Comparison of ENCODE assay signal across 17 cellular contexts in genomic region chr22:45946805-45947600, GRCh38. TPM values are rescaled to one million over a fixed set of nuclear protein-coding genes. Genes with fewer than 3 reads are reported as not detected.
DNase-seq lines count a peak whose midpoint lies in the region; ATAC-seq and TF ChIP-seq lines count a peak whose summit lies in the region.
"Had no signal": no experiment of that assay in that cellular context is flagged by ENCODE, and none has a peak within 500 bp of the region (broad histone marks: within the 10 kb centered on the region; RNA-seq: fewer than 3 reads in every experiment).

No MANE protein-coding gene starts in this region.

- no peak overlapping the region for H3K9ac ChIP-seq in MM.1S (ENCODE audit: low read length)

- no peaks in the 10 kb centered on the region for H3K4me1 ChIP-seq in MM.1S (ENCODE audit: low read length)
- H3K4me1 ChIP-seq: tibial artery had no signal

- no peaks in the 10 kb centered on the region for H4K20me1 ChIP-seq in MM.1S (ENCODE audit: insufficient read depth, low read length)

- peaks cover 97% of the 10 kb centered on the region for H3K27me3 ChIP-seq in MM.1S (replicated peaks; ENCODE audit: insufficient read depth, low read length)

- TF ChIP-seq CTCF in Calu3 (IDR thresholded peaks at IDR 0.05; ENCODE audit: unreplicated experiment) = no peak
- no peak for TF ChIP-seq CTCF in MM.1S (IDR thresholded peaks at IDR 0.05; ENCODE audit: low read length)

- no peaks in the 10 kb centered on the region for H3K9me3 Mint-ChIP-seq in Calu3 (ENCODE audit: low read depth, unreplicated experiment)
- H3K9me3 Mint-ChIP-seq: activated B cell treated with CpG ODN at 0.5 μM for 24 hours had no signal

- CTCF ChIA-PET in Calu3 (lab: Charles Lee) = interaction anchor here (0.6 kb wide), 1 partner anchor 83 kb away, joined by 13 read pairs; no protein-coding TSS in a partner anchor

- DNase-seq in Calu3 = no peak
- DNase-seq in NCI-H524 (lab: John Stamatoyannopoulos, UW) = peak; percentile 65 to 82
- peak; percentile 53 for DNase-seq in globus pallidus (ENCODE audit: low spot score)
- peak in 9 of 10 donors; percentile 46 to 93 (median 62) for DNase-seq in posterior cingulate gyrus
- DNase-seq in MM.1S = no peak
- DNase-seq: activated B cell treated with CpG ODN at 0.5 μM for 24 hours; DMS79; gastrocnemius medialis; HCEC 1CT; mesendoderm; stimulated activated CD4-positive, alpha-beta T cell treated with anti-CD3 and anti-CD28 coated beads, Interleukin-2, amount 100 ng/mL, for 48 hours; tibial artery had no signal

- H2AFZ ChIP-seq in MM.1S (ENCODE audit: low read length) = no peak overlapping the region

- H3K36me3 ChIP-seq in MM.1S (replicated peaks; ENCODE audit: insufficient read depth, low read length) = no peaks in the 10 kb centered on the region
- H3K36me3 ChIP-seq: gastrocnemius medialis, tibial artery had no signal

- peaks cover 16% of the 10 kb centered on the region for H3K4me1 Mint-ChIP-seq in Calu3 (ENCODE audit: low read depth, unreplicated experiment)

- H3K9me2 ChIP-seq in MM.1S (replicated peaks; ENCODE audit: insufficient read depth, low read length) = no peaks in the 10 kb centered on the region

- H3K4me3 Mint-ChIP-seq in Calu3 (ENCODE audit: low read depth, unreplicated experiment) = no peak overlapping the region

- no peak overlapping the region for H3K4me2 ChIP-seq in MM.1S (ENCODE audit: low read depth, low read length)

- intact Hi-C loops in Calu3 (cut with micrococcal nuclease; ENCODE audit: unreplicated experiment) = no loop called here
- intact Hi-C loops in posterior cingulate gyrus (cut with DNase I) = no loop called here

- H3K27me3 Mint-ChIP-seq in Calu3 (ENCODE audit: unreplicated experiment) = no peaks in the 10 kb centered on the region

- BruUV-seq in Calu3 (replicated peaks; lab: Mats Ljungman, UMichigan) = no TSS peak

- H3K9me3 ChIP-seq in MM.1S (replicated peaks; ENCODE audit: insufficient read depth, low read length) = no peaks in the 10 kb centered on the region
- H3K9me3 ChIP-seq: gastrocnemius medialis, tibial artery had no signal

- H3F3A ChIP-seq in MM.1S (ENCODE audit: insufficient read depth, low read length) = no peaks in the 10 kb centered on the region

- H3K4me3 ChIP-seq in MM.1S (ENCODE audit: low read length) = no peak overlapping the region
- H3K4me3 ChIP-seq: gastrocnemius medialis, tibial artery had no signal

- ATAC-seq in HG03378 (IDR thresholded peaks at IDR 0.05; ENCODE audit: unreplicated experiment) (no peak), GM21576 (IDR thresholded peaks at IDR 0.05; ENCODE audit: unreplicated experiment) (no peak)
- ATAC-seq: gastrocnemius medialis, Right ventricle myocardium inferior had no signal

- H3K36me3 Mint-ChIP-seq in Calu3 (ENCODE audit: insufficient read depth, unreplicated experiment) = peaks cover 62% of the 10 kb centered on the region

- H3K27ac Mint-ChIP-seq in Calu3 (ENCODE audit: unreplicated experiment) = peak overlapping the region; percentile 46
- H3K27ac Mint-ChIP-seq: activated B cell treated with CpG ODN at 0.5 μM for 24 hours had no signal

- no peaks in the 10 kb centered on the region for H3K79me2 ChIP-seq in MM.1S (ENCODE audit: low read length)

- no peak overlapping the region for H3K27ac ChIP-seq in MM.1S (ENCODE audit: low read length)
- H3K27ac ChIP-seq: gastrocnemius medialis, tibial artery had no signal

RNA-seq across cellular contexts. Expression of gene WNT7B, which starts 30.0 kb away (rescaled TPM):
- total RNA-seq in Calu3 (2022) = 97.0 and 100.0 TPM in 2 replicates
- total RNA-seq: activated B cell treated with CpG ODN at 0.5 μM for 24 hours; endothelial cell of umbilical vein; gastrocnemius medialis; Right ventricle myocardium inferior; T-helper 1 cell treated with Interleukin-12 subunit alpha and Interleukin-12 subunit beta and Interleukin-4 antibody, amounts not matched to agents 30 ng/mL and 1 ng/mL, for 36 hours had no signal

Comparison
In these comparisons a context has a peak if more than half of its experiments do, and no peak if none do; other contexts are left out.
1. DNase-seq: peak in NCI-H524 (2 of 2), globus pallidus (single experiment) and posterior cingulate gyrus (9 of 10); none in Calu3 (single experiment) and MM.1S (single experiment).